ENCODE assay signal across 27 cellular contexts in the genomic region with DNA sequence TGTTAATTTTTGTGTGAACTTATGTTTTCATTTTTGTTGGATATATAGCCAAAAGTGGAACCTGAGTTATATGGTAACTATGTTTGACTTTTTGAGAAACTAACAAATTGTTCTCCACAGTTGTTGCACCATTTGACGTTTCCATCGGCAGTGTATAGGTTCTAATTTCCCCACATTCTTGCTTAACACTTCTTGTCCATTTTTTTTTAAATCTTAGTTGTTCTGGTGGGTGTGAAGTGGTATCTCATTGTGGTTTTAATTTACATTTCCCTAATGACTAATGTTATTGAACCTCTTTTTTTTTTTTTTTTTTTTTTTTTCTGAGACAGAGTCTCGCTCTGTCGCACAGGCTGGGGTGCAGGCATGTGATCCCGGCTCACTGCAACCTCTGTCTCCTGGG. TPM values are rescaled to one million over a fixed set of nuclear protein-coding genes. Genes with fewer than 3 reads are reported as not detected.
"Had no signal": no experiment of that assay in that cellular context is flagged by ENCODE, and none has a peak within 500 bp of the region (broad histone marks: within the 10 kb centered on the region; RNA-seq: fewer than 3 reads in every experiment).

No MANE protein-coding gene starts in this region.

- H3K9me3 ChIP-seq: esophagus muscularis mucosa, heart left ventricle, left lung, lower lobe of right lung, ovary, prostate gland, sigmoid colon, suprapubic skin, tibial artery had no signal

- H3K27me3 Mint-ChIP-seq: activated CD4-positive, alpha-beta memory T cell treated with anti-CD3 and anti-CD28 coated beads, Interleukin-2, amount 10 ng/mL, durations not matched to agents 7 days and 5 days; activated naive CD4-positive, alpha-beta T cell treated with anti-CD3 and anti-CD28 coated beads, Interleukin-2, amount 50 U/mL, for 24 hours; activated naive CD8-positive, alpha-beta T cell treated with anti-CD3 and anti-CD28 coated beads, Interleukin-2, amount 50 U/mL, for 24 hours had no signal

- ATAC-seq: activated naive CD8-positive, alpha-beta T cell treated with anti-CD3 and anti-CD28 coated beads, Interleukin-2, amount 50 U/mL, for 24 hours; activated T-cell treated with anti-CD3 and anti-CD28 coated beads, Interleukin-2, amount 50 U/mL, for 4 hours; foreskin keratinocyte; heart left ventricle; left lung; lower lobe of right lung had no signal

- H3K9me3 Mint-ChIP-seq: activated CD4-positive, alpha-beta memory T cell treated with anti-CD3 and anti-CD28 coated beads, Interleukin-2, amount 10 ng/mL, durations not matched to agents 7 days and 5 days; activated naive CD4-positive, alpha-beta T cell treated with anti-CD3 and anti-CD28 coated beads, Interleukin-2, amount 50 U/mL, for 24 hours; activated naive CD8-positive, alpha-beta T cell treated with anti-CD3 and anti-CD28 coated beads, Interleukin-2, amount 50 U/mL, for 24 hours; activated T-cell treated with anti-CD3 and anti-CD28 coated beads, Interleukin-2, amount 50 U/mL, for 4 hours; activated T-helper 2 cell treated with anti-CD3 and anti-CD28 coated beads, Interferon-gamma antibody, Interleukin-2, Interleukin-4, amounts not matched to agents 10 μg/mL and 5 μg/mL and 100 μg/mL, durations not matched to agents 14 hours and 24 hours and 36 hours; endodermal cell; nephron had no signal

- H3K36me3 ChIP-seq: ovary had no signal

- H3K4me3 ChIP-seq: esophagus muscularis mucosa, heart left ventricle, left lung, lower lobe of right lung, ovary, prostate gland, sigmoid colon, suprapubic skin, tibial artery had no signal

- H3K4me1 ChIP-seq: tibial artery had no signal

- H3K4me3 Mint-ChIP-seq: activated CD4-positive, alpha-beta memory T cell treated with anti-CD3 and anti-CD28 coated beads, Interleukin-2, amount 10 ng/mL, durations not matched to agents 7 days and 5 days; activated naive CD4-positive, alpha-beta T cell treated with anti-CD3 and anti-CD28 coated beads, Interleukin-2, amount 50 U/mL, for 24 hours; activated naive CD8-positive, alpha-beta T cell treated with anti-CD3 and anti-CD28 coated beads, Interleukin-2, amount 50 U/mL, for 24 hours; activated T-cell treated with anti-CD3 and anti-CD28 coated beads, Interleukin-2, amount 50 U/mL, for 4 hours; endodermal cell; nephron had no signal

- H3K27ac Mint-ChIP-seq: activated CD4-positive, alpha-beta memory T cell treated with anti-CD3 and anti-CD28 coated beads, Interleukin-2, amount 10 ng/mL, durations not matched to agents 7 days and 5 days; activated naive CD4-positive, alpha-beta T cell treated with anti-CD3 and anti-CD28 coated beads, Interleukin-2, amount 50 U/mL, for 24 hours; activated naive CD8-positive, alpha-beta T cell treated with anti-CD3 and anti-CD28 coated beads, Interleukin-2, amount 50 U/mL, for 24 hours; activated T-helper 2 cell treated with anti-CD3 and anti-CD28 coated beads, Interferon-gamma antibody, Interleukin-2, Interleukin-4, amounts not matched to agents 10 μg/mL and 5 μg/mL and 100 μg/mL, durations not matched to agents 14 hours and 24 hours and 36 hours; endodermal cell; nephron had no signal

- DNase-seq: activated CD4-positive, alpha-beta memory T cell treated with anti-CD3 and anti-CD28 coated beads, Interleukin-2, amount 10 ng/mL, durations not matched to agents 7 days and 5 days; activated CD4-positive, alpha-beta T cell treated with anti-CD3 and anti-CD28 coated beads for 48 hours; activated CD4-positive, CD25-positive, alpha-beta regulatory T cell; activated naive CD8-positive, alpha-beta T cell treated with anti-CD3 and anti-CD28 coated beads, Interleukin-2, amount 50 U/mL, for 24 hours; activated T-cell treated with anti-CD3 and anti-CD28 coated beads, Interleukin-2, amount 50 U/mL, for 4 hours; amygdala; caudate nucleus; endodermal cell; foreskin keratinocyte; heart left ventricle; lower lobe of right lung; mesenchymal stem cell; ovary; sigmoid colon; small intestine; stimulated activated CD4-positive, alpha-beta T cell treated with anti-CD3 and anti-CD28 coated beads, Interleukin-15, amount 100 ng/mL, for 24 hours; stimulated activated CD4-positive, alpha-beta T cell treated with anti-CD3 and anti-CD28 coated beads, Interleukin-2, amount 100 ng/mL, for 24 hours; stimulated activated naive CD4-positive, alpha-beta T cell; tibial artery had no signal

- H3K36me3 Mint-ChIP-seq: activated naive CD4-positive, alpha-beta T cell treated with anti-CD3 and anti-CD28 coated beads, Interleukin-2, amount 50 U/mL, for 24 hours had no signal

- H3K27ac ChIP-seq: foreskin keratinocyte, heart left ventricle, left lung, lower lobe of right lung, ovary, prostate gland, suprapubic skin, tibial artery had no signal

- H3K27me3 ChIP-seq: esophagus muscularis mucosa, foreskin keratinocyte, heart left ventricle, left lung, ovary, sigmoid colon, suprapubic skin, tibial artery had no signal

RNA-seq across cellular contexts. Expression of a gene that starts 9.6 kb away (rescaled TPM):
- total RNA-seq: foreskin keratinocyte had no signal

RNA-seq across cellular contexts. Expression of a gene that starts 18.5 kb away (rescaled TPM):
- total RNA-seq: T-helper 1 cell treated with Interleukin-12 subunit alpha and Interleukin-12 subunit beta and Interleukin-4 antibody, amounts not matched to agents 30 ng/mL and 1 ng/mL, for 36 hours had no signal

RNA-seq across cellular contexts. Expression of a gene that starts 31.7 kb away (rescaled TPM):
- total RNA-seq: activated CD4-positive, alpha-beta memory T cell treated with anti-CD3 and anti-CD28 coated beads, Interleukin-2, amount 10 ng/mL, durations not matched to agents 7 days and 5 days; foreskin keratinocyte had no signal
